Comparison of ENCODE assay signal across 19 cellular contexts in the genomic region with DNA sequence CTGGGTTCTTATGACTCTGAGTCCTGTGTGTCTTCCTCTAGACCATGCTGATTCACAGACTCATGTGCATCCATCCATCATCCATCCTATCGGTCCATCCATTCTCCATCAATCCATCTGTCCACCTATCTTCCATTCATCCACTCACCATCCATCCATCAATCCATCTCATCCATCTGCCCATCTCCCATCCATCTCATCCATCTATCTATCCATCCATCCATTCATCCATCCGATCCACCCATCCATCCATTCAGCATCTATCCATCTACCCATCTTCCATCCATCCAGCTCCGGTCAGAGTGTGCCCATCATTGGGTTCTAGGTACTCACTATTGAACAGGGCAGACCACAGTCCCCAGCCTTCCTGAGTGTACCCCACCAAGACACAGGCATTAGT.
A peak's percentile ranks its signal among the peaks of the same experiment; 100 is the strongest.
DNase-seq lines count a peak whose midpoint lies in the region; ATAC-seq, FAIRE-seq and TF ChIP-seq lines count a peak whose summit lies in the region.
"Had no signal": no experiment of that assay in that cellular context is flagged by ENCODE, and none has a peak within 500 bp of the region (broad histone marks: within the 10 kb centered on the region; RNA-seq: fewer than 3 reads in every experiment).

No MANE protein-coding gene starts in this region.

- H2AFZ ChIP-seq in astrocyte (ENCODE audit: low read depth, low read length), result no peak overlapping the region
- H2AFZ ChIP-seq in mesenchymal stem cell (ENCODE audit: low read depth, low read length), result no peak overlapping the region

- peak overlapping the region; percentile 44 for H3K4me2 ChIP-seq in astrocyte (ENCODE audit: low read length)
- no peak overlapping the region for H3K4me2 ChIP-seq in mesenchymal stem cell (ENCODE audit: low read length, poor library complexity, severe bottlenecking)

- no peak overlapping the region for H3K23ac ChIP-seq in mesenchymal stem cell (ENCODE audit: low read length in 2 of 2)

- 97% methylated on average over 3 of the region's 3 CpGs for WGBS in mesenchymal stem cell

- H2BK12ac ChIP-seq in mesenchymal stem cell (ENCODE audit: low read length in 2 of 2), result peak overlapping the region; percentile 57 to 81

- H3K14ac ChIP-seq in mesenchymal stem cell (ENCODE audit: low read length in 2 of 2), result peak overlapping the region in 1 of 2 experiments; percentile 69

- no peak overlapping the region for H3K18ac ChIP-seq in mesenchymal stem cell (ENCODE audit: low read depth in 1 of 2, low read length in 2 of 2)

- no peak overlapping the region for H2BK120ac ChIP-seq in mesenchymal stem cell (ENCODE audit: low read depth, low read length)

- no peaks in the 10 kb centered on the region for H3K4me1 Mint-ChIP-seq in activated naive CD8-positive, alpha-beta T cell (ENCODE audit: low read depth)
- no peaks in the 10 kb centered on the region for H3K4me1 Mint-ChIP-seq in activated naive CD8-positive, alpha-beta T cell treated with anti-CD3 and anti-CD28 coated beads for 36 hours
- H3K4me1 Mint-ChIP-seq in astrocyte (ENCODE audit: low read depth, unreplicated experiment), result peaks cover 19% of the 10 kb centered on the region
- H3K4me1 Mint-ChIP-seq in natural killer cell treated with Interleukin-12 subunit alpha and Interleukin-12 subunit beta and Interleukin-15 and Interleukin-18, amount 100 ng/mL, for 72 hours (ENCODE audit: low read depth in 2 of 2), result peaks cover 0 to 4% of the 10 kb centered on the region in 2 donors
- no peaks in the 10 kb centered on the region for H3K4me1 Mint-ChIP-seq in stimulated activated naive B cell treated with anti-CD40 and anti-IgM and Interleukin-4, amounts not matched to agents 10 μg/mL and 1 μg/mL and 100 μg/mL, for 72 hours
- H3K4me1 Mint-ChIP-seq: IgD-negative memory B cell had no signal

- no peak overlapping the region for H3K4ac ChIP-seq in mesenchymal stem cell (ENCODE audit: low read depth in 1 of 2, low read length in 2 of 2)

- H3K9me3 ChIP-seq in astrocyte (ENCODE audit: insufficient read depth, low read depth, low read length) (no peaks in the 10 kb centered on the region), mesenchymal stem cell (ENCODE audit: control insufficient read depth, low read length) (no peaks in the 10 kb centered on the region)
- H3K9me3 ChIP-seq: HAP-1, Peyer's patch had no signal

- H3K4me1 ChIP-seq in astrocyte (ENCODE audit: insufficient read depth, low read length) (peaks cover 40% of the 10 kb centered on the region), mesenchymal stem cell (ENCODE audit: control insufficient read depth, insufficient read depth, low read depth, low read length) (peaks cover 37% of the 10 kb centered on the region)
- H3K4me1 ChIP-seq: HAP-1, Peyer's patch had no signal

- FAIRE-seq in astrocyte (lab: Jason Lieb, UNC) (no peak), urothelium cell line (lab: Jason Lieb, UNC) (peak; percentile 46)
- FAIRE-seq: GM18507 had no signal

- H3K27me3 ChIP-seq in astrocyte (ENCODE audit: insufficient read depth, low read length) (no peaks in the 10 kb centered on the region), mesenchymal stem cell (ENCODE audit: control insufficient read depth in 1 of 2, insufficient read depth in 1 of 2, low read length in 2 of 2) (no peaks in the 10 kb centered on the region)
- H3K27me3 ChIP-seq: Peyer's patch had no signal

- peaks cover 3% of the 10 kb centered on the region for H3K36me3 Mint-ChIP-seq in activated naive CD8-positive, alpha-beta T cell
- H3K36me3 Mint-ChIP-seq in activated naive CD8-positive, alpha-beta T cell treated with anti-CD3 and anti-CD28 coated beads for 36 hours, result peaks cover 42% of the 10 kb centered on the region
- H3K36me3 Mint-ChIP-seq in astrocyte (ENCODE audit: low read depth, unreplicated experiment), result peaks cover 52% of the 10 kb centered on the region
- peaks cover 6% of the 10 kb centered on the region for H3K36me3 Mint-ChIP-seq in natural killer cell treated with Interleukin-12 subunit alpha and Interleukin-12 subunit beta and Interleukin-15 and Interleukin-18, amount 100 ng/mL, for 72 hours
- H3K36me3 Mint-ChIP-seq in stimulated activated naive B cell treated with anti-CD40 and anti-IgM and Interleukin-4, amounts not matched to agents 10 μg/mL and 1 μg/mL and 100 μg/mL, for 72 hours, result peaks cover 55 to 71% of the 10 kb centered on the region in 2 donors

- peak overlapping the region; percentile 67 for H4K91ac ChIP-seq in mesenchymal stem cell (ENCODE audit: low read length)

- H3K27ac Mint-ChIP-seq in activated naive CD8-positive, alpha-beta T cell, result peak overlapping the region; percentile 1
- H3K27ac Mint-ChIP-seq in activated naive CD8-positive, alpha-beta T cell treated with anti-CD3 and anti-CD28 coated beads for 36 hours, result no peak overlapping the region
- H3K27ac Mint-ChIP-seq in astrocyte (ENCODE audit: unreplicated experiment), result no peak overlapping the region
- no peak overlapping the region for H3K27ac Mint-ChIP-seq in natural killer cell treated with Interleukin-12 subunit alpha and Interleukin-12 subunit beta and Interleukin-15 and Interleukin-18, amount 100 ng/mL, for 72 hours
- no peak overlapping the region for H3K27ac Mint-ChIP-seq in stimulated activated naive B cell treated with anti-CD40 and anti-IgM and Interleukin-4, amounts not matched to agents 10 μg/mL and 1 μg/mL and 100 μg/mL, for 72 hours

- no peak for TF ChIP-seq CTCF in astrocyte (IDR thresholded peaks at IDR 0.05; ENCODE audit: insufficient read depth, low read depth, low read length)

- H3K4me3 ChIP-seq in astrocyte (ENCODE audit: insufficient read depth, low read depth, low read length) (no peak overlapping the region), mesenchymal stem cell (ENCODE audit: insufficient read depth in 1 of 2, low read depth in 1 of 2, low read length in 2 of 2) (no peak overlapping the region)
- H3K4me3 ChIP-seq: GM12878, HAP-1, Peyer's patch had no signal

- H3K9ac ChIP-seq in astrocyte (ENCODE audit: low read length) (peak overlapping the region; percentile 22), mesenchymal stem cell (ENCODE audit: low read length) (peak overlapping the region; percentile 58)

- peak overlapping the region; percentile 20 for H2BK15ac ChIP-seq in mesenchymal stem cell (ENCODE audit: low read depth, poor library complexity, severe bottlenecking)

- H3K36me3 ChIP-seq in astrocyte (ENCODE audit: insufficient read depth, low read length) (peaks cover 33% of the 10 kb centered on the region), mesenchymal stem cell (ENCODE audit: control insufficient read depth in 1 of 2, insufficient read depth in 2 of 2, low read depth in 1 of 2, low read length in 2 of 2) (peaks cover 52 to 60% of the 10 kb centered on the region in 2 experiments)

- H3K27me3 Mint-ChIP-seq in activated naive CD8-positive, alpha-beta T cell, result no peaks in the 10 kb centered on the region
- no peaks in the 10 kb centered on the region for H3K27me3 Mint-ChIP-seq in activated naive CD8-positive, alpha-beta T cell treated with anti-CD3 and anti-CD28 coated beads for 36 hours
- no peaks in the 10 kb centered on the region for H3K27me3 Mint-ChIP-seq in astrocyte (ENCODE audit: low read depth, unreplicated experiment)
- no peaks in the 10 kb centered on the region for H3K27me3 Mint-ChIP-seq in natural killer cell treated with Interleukin-12 subunit alpha and Interleukin-12 subunit beta and Interleukin-15 and Interleukin-18, amount 100 ng/mL, for 72 hours
- H3K27me3 Mint-ChIP-seq in stimulated activated naive B cell treated with anti-CD40 and anti-IgM and Interleukin-4, amounts not matched to agents 10 μg/mL and 1 μg/mL and 100 μg/mL, for 72 hours, result no peaks in the 10 kb centered on the region
- H3K27me3 Mint-ChIP-seq: CD4-positive, CD25-positive, alpha-beta regulatory T cell; IgD-negative memory B cell had no signal

- H2AK5ac ChIP-seq in mesenchymal stem cell (ENCODE audit: low read length, severe bottlenecking), result peak overlapping the region; percentile 94

- H3K4me3 Mint-ChIP-seq in activated naive CD8-positive, alpha-beta T cell, result no peak overlapping the region
- H3K4me3 Mint-ChIP-seq in activated naive CD8-positive, alpha-beta T cell treated with anti-CD3 and anti-CD28 coated beads for 36 hours, result no peak overlapping the region
- no peak overlapping the region for H3K4me3 Mint-ChIP-seq in astrocyte (ENCODE audit: unreplicated experiment)
- H3K4me3 Mint-ChIP-seq in natural killer cell treated with Interleukin-12 subunit alpha and Interleukin-12 subunit beta and Interleukin-15 and Interleukin-18, amount 100 ng/mL, for 72 hours, result no peak overlapping the region
- H3K4me3 Mint-ChIP-seq in stimulated activated naive B cell treated with anti-CD40 and anti-IgM and Interleukin-4, amounts not matched to agents 10 μg/mL and 1 μg/mL and 100 μg/mL, for 72 hours, result no peak overlapping the region
- H3K4me3 Mint-ChIP-seq: CD4-positive, CD25-positive, alpha-beta regulatory T cell had no signal

- peak overlapping the region; percentile 3 for H4K8ac ChIP-seq in mesenchymal stem cell (ENCODE audit: low read length)

- ATAC-seq in natural killer cell treated with Interleukin-12 subunit alpha and Interleukin-12 subunit beta and Interleukin-15 and Interleukin-18, amount 100 ng/mL, for 72 hours, result no peak
- ATAC-seq in stimulated activated naive B cell treated with anti-CD40 and anti-IgM and Interleukin-4, amounts not matched to agents 10 μg/mL and 1 μg/mL and 100 μg/mL, for 72 hours (replicated peaks), result no peak
- ATAC-seq: GM12878 had no signal

- H2BK5ac ChIP-seq in mesenchymal stem cell (ENCODE audit: low read depth, low read length, poor library complexity, severe bottlenecking), result peak overlapping the region; percentile 82

- H3K27ac ChIP-seq in astrocyte (ENCODE audit: low read depth, low read length) (peak overlapping the region; percentile 96), mesenchymal stem cell (ENCODE audit: low read length, poor library complexity, severe bottlenecking) (peak overlapping the region; percentile 53)
- H3K27ac ChIP-seq: Peyer's patch had no signal

- H3K79me1 ChIP-seq in mesenchymal stem cell (replicated peaks; ENCODE audit: low read length, poor library complexity, severe bottlenecking), result peaks cover 44% of the 10 kb centered on the region

- peaks cover 24% of the 10 kb centered on the region for H3K79me2 ChIP-seq in astrocyte (ENCODE audit: insufficient read depth, low read length)

- DNase-seq in activated naive CD8-positive, alpha-beta T cell treated with anti-CD3 and anti-CD28 coated beads for 36 hours, result no peak
- no peak for DNase-seq in astrocyte (ENCODE audit: low read depth)
- DNase-seq in mesenchymal stem cell, result no peak
- no peak for DNase-seq in urothelium cell line (ENCODE audit: low spot score)
- DNase-seq in epidermal melanocyte (ENCODE audit: insufficient read length, low spot score), result no peak
- no peak for DNase-seq in natural killer cell treated with Interleukin-12 subunit alpha and Interleukin-12 subunit beta and Interleukin-15 and Interleukin-18, amount 100 ng/mL, for 72 hours (ENCODE audit: low spot score)
- no peak for DNase-seq in stimulated activated naive B cell treated with anti-CD40 and anti-IgM and Interleukin-4, amounts not matched to agents 10 μg/mL and 1 μg/mL and 100 μg/mL, for 72 hours
- DNase-seq: AML-193; Calu3; CD4-positive, CD25-positive, alpha-beta regulatory T cell; DMS79; NCI-H2029; NCI-H510A treated with DMSO at 0.1 percent for 48 hours had no signal

- no peaks in the 10 kb centered on the region for H3K9me3 Mint-ChIP-seq in activated naive CD8-positive, alpha-beta T cell (ENCODE audit: low read depth)
- H3K9me3 Mint-ChIP-seq in activated naive CD8-positive, alpha-beta T cell treated with anti-CD3 and anti-CD28 coated beads for 36 hours, result no peaks in the 10 kb centered on the region
- no peaks in the 10 kb centered on the region for H3K9me3 Mint-ChIP-seq in astrocyte (ENCODE audit: unreplicated experiment)
- no peaks in the 10 kb centered on the region for H3K9me3 Mint-ChIP-seq in natural killer cell treated with Interleukin-12 subunit alpha and Interleukin-12 subunit beta and Interleukin-15 and Interleukin-18, amount 100 ng/mL, for 72 hours
- H3K9me3 Mint-ChIP-seq in stimulated activated naive B cell treated with anti-CD40 and anti-IgM and Interleukin-4, amounts not matched to agents 10 μg/mL and 1 μg/mL and 100 μg/mL, for 72 hours, result no peaks in the 10 kb centered on the region
- H3K9me3 Mint-ChIP-seq: CD4-positive, CD25-positive, alpha-beta regulatory T cell; IgD-negative memory B cell had no signal

- peaks cover under 1% of the 10 kb centered on the region for H4K20me1 ChIP-seq in astrocyte (ENCODE audit: insufficient read depth, low read length)
